In genomic region chr2:106974891-106975290, GRCh38 we compare ENCODE assay signal across 29 cellular contexts.
DNase-seq lines count a peak whose midpoint lies in the region; ATAC-seq and TF ChIP-seq lines count a peak whose summit lies in the region.
"Had no signal": no experiment of that assay in that cellular context is flagged by ENCODE, and none has a peak within 500 bp of the region (broad histone marks: within the 10 kb centered on the region; RNA-seq: fewer than 3 reads in every experiment).

No MANE protein-coding gene starts in this region.

- no peaks in the 10 kb centered on the region for H4K20me1 ChIP-seq in PC-3 (ENCODE audit: low read length)
- H4K20me1 ChIP-seq: BLaER1; BLaER1 treated with 17β-estradiol and CSF1 and Interleukin-3, amounts not matched to agents 10 nM and 100 nM had no signal

- H3K4me3 ChIP-seq in PC-3 (ENCODE audit: low read length): no peak overlapping the region
- H3K4me3 ChIP-seq: A549; BLaER1; BLaER1 treated with 17β-estradiol and CSF1 and Interleukin-3, amounts not matched to agents 10 nM and 100 nM had no signal

- no peak overlapping the region for H3K9ac ChIP-seq in PC-3 (ENCODE audit: low read length)
- H3K9ac ChIP-seq: BLaER1; BLaER1 treated with 17β-estradiol and CSF1 and Interleukin-3, amounts not matched to agents 10 nM and 100 nM had no signal

- no peaks in the 10 kb centered on the region for H3K36me3 ChIP-seq in PC-3 (ENCODE audit: low read depth, low read length)
- H3K36me3 ChIP-seq: BE2C; BLaER1; BLaER1 treated with 17β-estradiol and CSF1 and Interleukin-3, amounts not matched to agents 10 nM and 100 nM had no signal

- no peaks in the 10 kb centered on the region for H3K9me3 Mint-ChIP-seq in stimulated activated naive CD8-positive, alpha-beta T cell treated with anti-CD3 and anti-CD28 coated beads, Interleukin-15, amount 100 ng/mL, for 72 hours
- H3K9me3 Mint-ChIP-seq: CD4-positive, alpha-beta T cell; CD8-positive, alpha-beta T cell had no signal

- DNase-seq in NCI-H526 treated with DMSO at 0.1 percent for 48 hours (lab: John Stamatoyannopoulos, UW) (peak; percentile 2), NCI-H526 (lab: John Stamatoyannopoulos, UW) (no peak), PC-3 (peak; percentile 77)
- no peak for DNase-seq in stimulated activated naive CD8-positive, alpha-beta T cell treated with anti-CD3 and anti-CD28 coated beads, Interleukin-15, amount 100 ng/mL, for 72 hours
- DNase-seq: 8988T; ACHN; AML-193; BE2C; C1 segment of cervical spinal cord; Caco-2; Calu3; CD4-positive, alpha-beta memory T cell; CD4-positive, alpha-beta T cell; CD4-positive, CD25-positive, alpha-beta regulatory T cell; CD8-positive, alpha-beta memory T cell; CD8-positive, alpha-beta T cell; COR-L47; DMS 273 treated with DMSO at 0.1 percent for 48 hours; DMS153; DMS79; DMS79 treated with DMSO at 0.1 percent for 48 hours; DND-41 had no signal

- H3K4me2 ChIP-seq in PC-3 (ENCODE audit: low read length): peak overlapping the region; percentile 16; the same call in 1 of the 2 replicates
- H3K4me2 ChIP-seq: A549; BLaER1; BLaER1 treated with 17β-estradiol and CSF1 and Interleukin-3, amounts not matched to agents 10 nM and 100 nM had no signal

- no peak for TF ChIP-seq CTCF in PC-3 (conservative IDR thresholded peaks at IDR 0.05; ENCODE audit: low read depth, low read length)

- no peaks in the 10 kb centered on the region for H3K9me3 ChIP-seq in PC-3 (ENCODE audit: low read length)
- H3K9me3 ChIP-seq: A549; BE2C; BLaER1; BLaER1 treated with 17β-estradiol and CSF1 and Interleukin-3, amounts not matched to agents 10 nM and 100 nM; Caco-2 had no signal

- 0 out of 2 replicates have a peak, but pooled peaks have one; percentile 6 for ATAC-seq in PC-3
- no peak for ATAC-seq in stimulated activated naive CD8-positive, alpha-beta T cell treated with anti-CD3 and anti-CD28 coated beads, Interleukin-15, amount 100 ng/mL, for 72 hours
- ATAC-seq: A549; CD8-positive, alpha-beta T cell had no signal

- intact Hi-C loops in PC-3 (cut with micrococcal nuclease): loop anchor here (10.0 kb wide), 1 partner anchor 50 kb away; no protein-coding TSS in a partner anchor

- no peak overlapping the region for H3K4me3 Mint-ChIP-seq in stimulated activated naive CD8-positive, alpha-beta T cell treated with anti-CD3 and anti-CD28 coated beads, Interleukin-15, amount 100 ng/mL, for 72 hours
- H3K4me3 Mint-ChIP-seq: B cell; CD14-positive monocyte; CD4-positive, alpha-beta memory T cell; CD4-positive, alpha-beta T cell; CD4-positive, CD25-positive, alpha-beta regulatory T cell; CD8-positive, alpha-beta memory T cell; CD8-positive, alpha-beta T cell had no signal

- H3K27ac Mint-ChIP-seq in stimulated activated naive CD8-positive, alpha-beta T cell treated with anti-CD3 and anti-CD28 coated beads, Interleukin-15, amount 100 ng/mL, for 72 hours: no peak overlapping the region
- H3K27ac Mint-ChIP-seq: B cell; CD14-positive monocyte; CD4-positive, alpha-beta memory T cell; CD4-positive, alpha-beta T cell; CD8-positive, alpha-beta memory T cell; CD8-positive, alpha-beta T cell had no signal

- H2AFZ ChIP-seq in PC-3 (ENCODE audit: low read length): no peak overlapping the region

- no peaks in the 10 kb centered on the region for H3K9me2 ChIP-seq in PC-3 (replicated peaks; ENCODE audit: low read length)

- no peaks in the 10 kb centered on the region for H3F3A ChIP-seq in PC-3 (ENCODE audit: low read length, unreplicated experiment)

- H3K4me1 Mint-ChIP-seq in stimulated activated naive CD8-positive, alpha-beta T cell treated with anti-CD3 and anti-CD28 coated beads, Interleukin-15, amount 100 ng/mL, for 72 hours: no peaks in the 10 kb centered on the region
- H3K4me1 Mint-ChIP-seq: B cell; CD14-positive monocyte; CD4-positive, alpha-beta memory T cell; CD4-positive, CD25-positive, alpha-beta regulatory T cell; CD8-positive, alpha-beta memory T cell had no signal

- H3K79me2 ChIP-seq in PC-3 (ENCODE audit: low read length): no peaks in the 10 kb centered on the region

- BruUV-seq in PC-3 (replicated peaks; lab: Mats Ljungman, UMichigan): no TSS peak

- peaks cover 48% of the 10 kb centered on the region for H3K4me1 ChIP-seq in PC-3 (ENCODE audit: insufficient read depth, low read length)
- H3K4me1 ChIP-seq: BE2C, BLaER1, Caco-2 had no signal

- H3K27ac ChIP-seq in PC-3 (ENCODE audit: low read length): peak overlapping the region; percentile 21
- H3K27ac ChIP-seq: 22Rv1; A549; BLaER1; BLaER1 treated with 17β-estradiol and CSF1 and Interleukin-3, amounts not matched to agents 10 nM and 100 nM; C4-2B had no signal

- CTCF ChIA-PET in PC-3 (lab: Charles Lee): no interaction called here

- POLR2A ChIA-PET in PC-3 (lab: Charles Lee; ENCODE audit: unreplicated experiment): no interaction called here

- H3K27me3 Mint-ChIP-seq in stimulated activated naive CD8-positive, alpha-beta T cell treated with anti-CD3 and anti-CD28 coated beads, Interleukin-15, amount 100 ng/mL, for 72 hours: no peaks in the 10 kb centered on the region
- H3K27me3 Mint-ChIP-seq: B cell; CD4-positive, alpha-beta memory T cell; CD4-positive, CD25-positive, alpha-beta regulatory T cell; CD8-positive, alpha-beta memory T cell had no signal

- no peaks in the 10 kb centered on the region for H3K27me3 ChIP-seq in PC-3 (ENCODE audit: low read length)
- H3K27me3 ChIP-seq: BE2C; BLaER1; BLaER1 treated with 17β-estradiol and CSF1 and Interleukin-3, amounts not matched to agents 10 nM and 100 nM had no signal

Comparison
In these comparisons a context has a peak if more than half of its experiments do, and no peak if none do; other contexts are left out.
1. DNase-seq: peak in NCI-H526 treated with DMSO at 0.1 percent for 48 hours (single experiment) and PC-3 (single experiment); none in NCI-H526 (0 of 2) and stimulated activated naive CD8-positive, alpha-beta T cell treated with anti-CD3 and anti-CD28 coated beads, Interleukin-15, amount 100 ng/mL, for 72 hours (0 of 2).